In genomic region chrX:148133099-148133725, GRCh38 we compare ENCODE assay signal across 12 cellular contexts.
DNase-seq lines count a peak whose midpoint lies in the region; ATAC-seq and TF ChIP-seq lines count a peak whose summit lies in the region.
"Had no signal": no experiment of that assay in that cellular context is flagged by ENCODE, and none has a peak within 500 bp of the region (broad histone marks: within the 10 kb centered on the region; RNA-seq: fewer than 3 reads in every experiment).

No MANE protein-coding gene starts in this region.

- no peak overlapping the region for H3K27ac Mint-ChIP-seq in T-cell
- H3K27ac Mint-ChIP-seq: activated T-cell treated with anti-CD3 and anti-CD28 coated beads, Interleukin-2, amount 50 U/mL, for 72 hours; dendritic cell treated with granulocyte-macrophage colony-stimulating factor and Interleukin-4, amounts not matched to agents 40 ng/mL and 50 ng/mL, for 4 days had no signal

- H3K27me3 ChIP-seq in SK-N-SH (ENCODE audit: insufficient read depth), result no peaks in the 10 kb centered on the region

- no peak overlapping the region for H3K9ac ChIP-seq in SK-N-SH

- no peaks in the 10 kb centered on the region for H3K36me3 Mint-ChIP-seq in T-cell

- H3K9me3 ChIP-seq in SK-N-SH, result no peaks in the 10 kb centered on the region

- H3K27ac ChIP-seq in SK-N-SH (ENCODE audit: low read depth in 2 of 2, low read length in 1 of 2), result no peak overlapping the region

- no peaks in the 10 kb centered on the region for H3K36me3 ChIP-seq in SK-N-SH (replicated peaks in 1 of 2; ENCODE audit: control insufficient read depth in 1 of 2, insufficient read depth in 2 of 2, low read length in 1 of 2)

- no peaks in the 10 kb centered on the region for H3K9me3 Mint-ChIP-seq in T-cell
- H3K9me3 Mint-ChIP-seq: activated T-cell treated with anti-CD3 and anti-CD28 coated beads, Interleukin-2, amount 50 U/mL, for 72 hours; dendritic cell treated with granulocyte-macrophage colony-stimulating factor and Interleukin-4, amounts not matched to agents 40 ng/mL and 50 ng/mL, for 4 days had no signal

- no peak for TF ChIP-seq EP300 in SK-N-SH (IDR thresholded peaks at IDR 0.05; ENCODE audit: borderline replicate concordance in 1 of 2, low read depth in 1 of 2, low read length in 1 of 2)

- DNase-seq in SK-N-SH (no peak), NCI-H1694 treated with DMSO at 0.1 percent for 48 hours (lab: John Stamatoyannopoulos, UW) (peak; percentile 60), cerebellum (ENCODE audit: low spot score) (peak; percentile 21), retina (peak; percentile 36), T-cell (no peak)
- DNase-seq in stimulated activated CD4-positive, alpha-beta T cell treated with anti-CD3 and anti-CD28 coated beads, Interleukin-2, amount 100 ng/mL, for 48 hours, result no peak
- DNase-seq: activated T-cell treated with anti-CD3 and anti-CD28 coated beads, Interleukin-2, amount 50 U/mL, for 72 hours; NCI-H2081; posterior cingulate gyrus had no signal

- H2AFZ ChIP-seq in SK-N-SH (ENCODE audit: low read depth), result no peak overlapping the region

- WGBS in SK-N-SH (ENCODE audit: low lambda C conversion rate), result under 1% methylated on average over 6 of the region's 6 CpGs

- no peaks in the 10 kb centered on the region for H3K79me2 ChIP-seq in SK-N-SH (ENCODE audit: insufficient read depth)

- no peak for ATAC-seq in SK-N-SH treated with all-trans-retinoic acid at 6 μM for 48 hours
- ATAC-seq in GM21381 (IDR thresholded peaks at IDR 0.05; ENCODE audit: unreplicated experiment), result no peak
- ATAC-seq in T-cell (replicated peaks in 1 of 4), result no peak
- ATAC-seq: activated T-cell treated with anti-CD3 and anti-CD28 coated beads, Interleukin-2, amount 50 U/mL, for 72 hours had no signal

- CTCF ChIA-PET in SK-N-SH (lab: Yijun Ruan, JAX) (no interaction called here), T-cell (lab: Charles Lee) (interaction anchor here (1.4 to 1.7 kb wide), 3 partner anchors 1151 to 1337 kb away, joined by 3 to 4 read pairs (median 4); no protein-coding TSS in a partner anchor)

- H3K4me2 ChIP-seq in SK-N-SH, result no peak overlapping the region

- H3K4me1 ChIP-seq in SK-N-SH (ENCODE audit: control insufficient read depth in 1 of 2, insufficient read depth in 2 of 2, low read depth in 1 of 2, low read length in 1 of 2), result no peaks in the 10 kb centered on the region

- 0 out of 2 replicates have a peak, but pooled peaks have one; percentile 12 for TF ChIP-seq CTCF in SK-N-SH (IDR thresholded peaks at IDR 0.05)

- no peaks in the 10 kb centered on the region for H3K4me1 Mint-ChIP-seq in T-cell

- no peaks in the 10 kb centered on the region for H3F3A ChIP-seq in SK-N-SH (replicated peaks; ENCODE audit: insufficient read depth)

- no peak overlapping the region for H3K4me3 ChIP-seq in SK-N-SH (ENCODE audit: low read depth in 2 of 2, low read length in 1 of 2)

- no peak overlapping the region for H3K4me3 Mint-ChIP-seq in T-cell
- H3K4me3 Mint-ChIP-seq: activated T-cell treated with anti-CD3 and anti-CD28 coated beads, Interleukin-2, amount 50 U/mL, for 72 hours; dendritic cell treated with granulocyte-macrophage colony-stimulating factor and Interleukin-4, amounts not matched to agents 40 ng/mL and 50 ng/mL, for 4 days had no signal

- H4K20me1 ChIP-seq in SK-N-SH (ENCODE audit: insufficient read depth), result no peaks in the 10 kb centered on the region

- H3K9me2 ChIP-seq in SK-N-SH, result no peaks in the 10 kb centered on the region

- POLR2A ChIA-PET in SK-N-SH (lab: Yijun Ruan, JAX), result no interaction called here
- POLR2A ChIA-PET in T-cell (lab: Charles Lee), result no interaction called here

- peaks cover 3 to 10% of the 10 kb centered on the region in 2 donors for H3K27me3 Mint-ChIP-seq in T-cell
- H3K27me3 Mint-ChIP-seq: dendritic cell treated with granulocyte-macrophage colony-stimulating factor and Interleukin-4, amounts not matched to agents 40 ng/mL and 50 ng/mL, for 4 days had no signal

- TF ChIP-seq RAD21 in SK-N-SH (IDR thresholded peaks at IDR 0.05; ENCODE audit: low read length), result no peak

TF ChIP-seq in SK-N-SH, 30 proteins besides CTCF, POLR2A, EP300 and RAD21:
- no peak for TF ChIP-seq RCOR1 (IDR thresholded peaks at IDR 0.05; ENCODE audit: low read length)
- no peak for TF ChIP-seq FOSL2 (IDR thresholded peaks at IDR 0.05; ENCODE audit: borderline replicate concordance, low read depth)
- no peak for TF ChIP-seq REST (IDR thresholded peaks at IDR 0.05; ENCODE audit: low read depth, low read length)
- no peak for TF ChIP-seq TCF12 (IDR thresholded peaks at IDR 0.05)
- TF ChIP-seq SMC3 (IDR thresholded peaks at IDR 0.05; ENCODE audit: low read depth, low read length), result no peak

TF ChIP-seq in SK-N-SH treated with all-trans-retinoic acid at 6 μM for 48 hours, 23 proteins besides CTCF, POLR2A, EP300 and RAD21 (continues in another document):
- TF ChIP-seq POU6F1 (CRISPR knock-in tag; IDR thresholded peaks at IDR 0.05; ENCODE audit: borderline replicate concordance, low read depth) (no peak), ZNF565 (CRISPR knock-in tag; conservative IDR thresholded peaks at IDR 0.05; ENCODE audit: low read depth) (no peak), TOX (CRISPR knock-in tag; IDR thresholded peaks at IDR 0.05; ENCODE audit: borderline replicate concordance) (no peak), CSDC2 (CRISPR knock-in tag; IDR thresholded peaks at IDR 0.05) (no peak), RARB (CRISPR knock-in tag; IDR thresholded peaks at IDR 0.05) (no peak), PATZ1 (CRISPR knock-in tag; IDR thresholded peaks at IDR 0.05; ENCODE audit: borderline replicate concordance) (no peak), OSR1 (CRISPR knock-in tag; IDR thresholded peaks at IDR 0.05) (no peak), BACH2 (CRISPR knock-in tag; IDR thresholded peaks at IDR 0.05; ENCODE audit: borderline replicate concordance) (no peak), ESRRG (CRISPR knock-in tag; IDR thresholded peaks at IDR 0.05) (no peak), ARNTL (CRISPR knock-in tag; IDR thresholded peaks at IDR 0.05; ENCODE audit: borderline replicate concordance, low read depth) (no peak), ZNF70 (CRISPR knock-in tag; IDR thresholded peaks at IDR 0.05) (no peak), SNAI2 (CRISPR knock-in tag; IDR thresholded peaks at IDR 0.05) (no peak), ISL1 (CRISPR knock-in tag; IDR thresholded peaks at IDR 0.05) (no peak), ZC3H10 (CRISPR knock-in tag; IDR thresholded peaks at IDR 0.05) (no peak)
- TF ChIP-seq, protein P1, sequence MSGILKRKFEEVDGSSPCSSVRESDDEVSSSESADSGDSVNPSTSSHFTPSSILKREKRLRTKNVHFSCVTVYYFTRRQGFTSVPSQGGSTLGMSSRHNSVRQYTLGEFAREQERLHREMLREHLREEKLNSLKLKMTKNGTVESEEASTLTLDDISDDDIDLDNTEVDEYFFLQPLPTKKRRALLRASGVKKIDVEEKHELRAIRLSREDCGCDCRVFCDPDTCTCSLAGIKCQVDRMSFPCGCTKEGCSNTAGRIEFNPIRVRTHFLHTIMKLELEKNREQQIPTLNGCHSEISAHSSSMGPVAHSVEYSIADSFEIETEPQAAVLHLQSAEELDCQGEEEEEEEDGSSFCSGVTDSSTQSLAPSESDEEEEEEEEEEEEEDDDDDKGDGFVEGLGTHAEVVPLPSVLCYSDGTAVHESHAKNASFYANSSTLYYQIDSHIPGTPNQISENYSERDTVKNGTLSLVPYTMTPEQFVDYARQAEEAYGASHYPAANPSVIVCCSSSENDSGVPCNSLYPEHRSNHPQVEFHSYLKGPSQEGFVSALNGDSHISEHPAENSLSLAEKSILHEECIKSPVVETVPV (CRISPR knock-in tag; IDR thresholded peaks at IDR 0.05), result no peak

Comparison
In these comparisons a context has a peak if more than half of its experiments do, and no peak if none do; other contexts are left out.
1. DNase-seq: peak in NCI-H1694 treated with DMSO at 0.1 percent for 48 hours (single experiment), cerebellum (single experiment) and retina (single experiment); none in SK-N-SH (single experiment), T-cell (0 of 34) and stimulated activated CD4-positive, alpha-beta T cell treated with anti-CD3 and anti-CD28 coated beads, Interleukin-2, amount 100 ng/mL, for 48 hours (0 of 2).